In the genomic region with DNA sequence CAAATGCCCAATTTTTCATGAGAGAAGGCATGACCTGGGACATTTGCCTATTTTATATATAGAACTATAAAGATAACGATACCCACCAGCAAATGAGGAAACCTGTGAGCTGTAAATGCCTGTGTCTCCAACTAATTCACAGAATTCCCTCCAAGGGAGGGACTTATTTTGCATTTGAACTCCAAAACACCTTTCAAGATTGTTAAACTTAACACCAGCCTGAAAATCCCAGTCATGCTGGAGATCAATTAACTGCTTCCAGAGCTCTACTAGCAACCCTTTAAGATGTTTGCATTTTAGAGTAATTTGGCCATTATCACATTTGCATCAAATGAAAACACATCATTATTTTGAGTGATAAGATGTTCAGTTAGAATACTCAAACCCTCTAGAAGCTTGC, we compare ENCODE assay signal across 14 cellular contexts.
DNase-seq lines count a peak whose midpoint lies in the region; ATAC-seq and TF ChIP-seq lines count a peak whose summit lies in the region.
"Had no signal": no experiment of that assay in that cellular context is flagged by ENCODE, and none has a peak within 500 bp of the region (broad histone marks: within the 10 kb centered on the region; RNA-seq: fewer than 3 reads in every experiment).

No MANE protein-coding gene starts in this region.

- no peak overlapping the region for H3K27ac Mint-ChIP-seq in WTC11
- H3K27ac Mint-ChIP-seq: CD4-positive, CD25-positive, alpha-beta regulatory T cell; CD8-positive, alpha-beta T cell had no signal

- H2BK5ac ChIP-seq in mesendoderm (ENCODE audit: low read length), result no peak overlapping the region

- no peak overlapping the region for H3K23ac ChIP-seq in mesendoderm (ENCODE audit: low read length)

- H3K4me2 ChIP-seq in mesendoderm (ENCODE audit: low read length), result no peak overlapping the region

- H3K27ac ChIP-seq in HEK293 (ENCODE audit: extremely low read depth, low read depth, low read length) (no peak overlapping the region), mesendoderm (ENCODE audit: low read depth, low read length) (no peak overlapping the region)
- H3K27ac ChIP-seq: GM23248 had no signal

- no peak overlapping the region for H2AK5ac ChIP-seq in mesendoderm (ENCODE audit: low read length)

- peaks cover 6% of the 10 kb centered on the region for H3K36me3 Mint-ChIP-seq in WTC11
- H3K36me3 Mint-ChIP-seq: CD4-positive, CD25-positive, alpha-beta regulatory T cell; CD8-positive, alpha-beta T cell had no signal

- ATAC-seq in WTC11 (peak; percentile 52), HG03135 (IDR thresholded peaks at IDR 0.05; ENCODE audit: unreplicated experiment) (no peak), HG03045 (IDR thresholded peaks at IDR 0.05; ENCODE audit: unreplicated experiment) (no peak)
- ATAC-seq: CD8-positive, alpha-beta T cell had no signal

- WGBS in mesendoderm (ENCODE audit: extremely low coverage, insufficient coverage, low lambda C conversion rate), result no CpG with 5 or more reads among the region's 1 CpG

- no peak overlapping the region for H3K56ac ChIP-seq in mesendoderm (ENCODE audit: low read length)

- CTCF ChIA-PET in HEK293 (lab: Yijun Ruan, JAX) (interaction anchor here (0.8 kb wide), 1 partner anchor 126 kb away, joined by 3 read pairs; no protein-coding TSS in a partner anchor), WTC11 (lab: Charles Lee) (no interaction called here)

- POLR2A ChIA-PET in HEK293 (lab: Yijun Ruan, JAX), result no interaction called here
- POLR2A ChIA-PET in WTC11 (lab: Charles Lee), result no interaction called here

- H4K5ac ChIP-seq in mesendoderm (ENCODE audit: low read length), result no peak overlapping the region

- H3K36me3 ChIP-seq in HEK293 (ENCODE audit: control insufficient read depth in 2 of 2, insufficient read depth in 1 of 2, low read length in 2 of 2) (no peaks in the 10 kb centered on the region), mesendoderm (ENCODE audit: control insufficient read depth, insufficient read depth, low read length) (no peaks in the 10 kb centered on the region)
- H3K36me3 ChIP-seq: HAP-1 had no signal

- peaks cover 14% of the 10 kb centered on the region for H3K4me1 Mint-ChIP-seq in WTC11
- H3K4me1 Mint-ChIP-seq: CD4-positive, CD25-positive, alpha-beta regulatory T cell had no signal

- H3K27me3 ChIP-seq in mesendoderm (ENCODE audit: insufficient read depth, low read length, poor library complexity), result peaks cover 4% of the 10 kb centered on the region

- H2BK15ac ChIP-seq in mesendoderm (replicated peaks; ENCODE audit: low read depth), result no peak overlapping the region

- H3K27me3 Mint-ChIP-seq in WTC11 (ENCODE audit: low read depth), result no peaks in the 10 kb centered on the region
- H3K27me3 Mint-ChIP-seq: CD4-positive, CD25-positive, alpha-beta regulatory T cell had no signal

- no peak for TF ChIP-seq CTCF in HEK293 (tag by site-specific recombination; IDR thresholded peaks at IDR 0.05)
- TF ChIP-seq CTCF in WTC11 (IDR thresholded peaks at IDR 0.05), result no peak

- no peak overlapping the region for H3K4ac ChIP-seq in mesendoderm (ENCODE audit: low read depth, low read length)

- no peak overlapping the region for H2BK120ac ChIP-seq in mesendoderm (ENCODE audit: low read depth, low read length)

- H3K79me2 ChIP-seq in mesendoderm (ENCODE audit: control insufficient read depth, insufficient read depth, low read length), result no peaks in the 10 kb centered on the region

- H4K8ac ChIP-seq in mesendoderm (ENCODE audit: low read depth, low read length), result no peak overlapping the region

- no peaks in the 10 kb centered on the region for H3K79me1 ChIP-seq in mesendoderm (ENCODE audit: low read length)

- DNase-seq in WTC11 (ENCODE audit: low spot score), result no peak
- DNase-seq in mesendoderm, result peak; percentile 70
- no peak for DNase-seq in stimulated activated CD4-positive, alpha-beta T cell treated with anti-CD3 and anti-CD28 coated beads, Interleukin-2, amount 100 ng/mL, for 24 hours
- DNase-seq: C1 segment of cervical spinal cord; Caco-2; CD4-positive, CD25-positive, alpha-beta regulatory T cell; CD8-positive, alpha-beta T cell; DMS153; DND-41; GM23248 had no signal

- no peaks in the 10 kb centered on the region for H3K9me3 ChIP-seq in HEK293 (ENCODE audit: control insufficient read depth, insufficient read depth, low read depth, low read length)
- H3K9me3 ChIP-seq: Caco-2, HAP-1 had no signal

- H3K9me3 Mint-ChIP-seq in WTC11, result peaks cover 16% of the 10 kb centered on the region

- H3K4me3 ChIP-seq in HEK293 (ENCODE audit: low read depth, low read length) (no peak overlapping the region), mesendoderm (ENCODE audit: low read length) (no peak overlapping the region)
- H3K4me3 ChIP-seq: GM23248, HAP-1 had no signal

- no peak overlapping the region for H3K4me3 Mint-ChIP-seq in WTC11
- H3K4me3 Mint-ChIP-seq: CD4-positive, CD25-positive, alpha-beta regulatory T cell; CD8-positive, alpha-beta T cell had no signal

- no peak overlapping the region for H3K9ac ChIP-seq in mesendoderm (ENCODE audit: low read length)
- H3K9ac ChIP-seq: GM23248 had no signal

- H3K4me1 ChIP-seq in HEK293 (ENCODE audit: control insufficient read depth, insufficient read depth, low read length), result no peaks in the 10 kb centered on the region
- no peaks in the 10 kb centered on the region for H3K4me1 ChIP-seq in mesendoderm (ENCODE audit: control insufficient read depth, low read depth, low read length)
- H3K4me1 ChIP-seq: Caco-2, HAP-1 had no signal

- H3K18ac ChIP-seq in mesendoderm (ENCODE audit: low read length), result no peak overlapping the region

TF ChIP-seq in HEK293, 187 proteins besides CTCF, POLR2A, EP300 and RAD21:
- TF ChIP-seq FEZF1 (tag by site-specific recombination; IDR thresholded peaks at IDR 0.05), result peak; percentile 40; the same call in 1 of the 2 replicates
- TF ChIP-seq ZNF184 (tag by site-specific recombination; IDR thresholded peaks at IDR 0.05), result no peak
- TF ChIP-seq ZNF768 (tag by site-specific recombination; IDR thresholded peaks at IDR 0.05), result no peak
TF ChIP-seq in HEK293: peak in this region for 1.

TF ChIP-seq in WTC11, 78 proteins besides CTCF, POLR2A, EP300 and RAD21 (continues in another document):
- TF ChIP-seq CBFB (CRISPR knock-in tag; IDR thresholded peaks at IDR 0.05; ENCODE audit: low read depth) (no peak), EMX1 (CRISPR knock-in tag; IDR thresholded peaks at IDR 0.05) (no peak)
- TF ChIP-seq, protein P1, sequence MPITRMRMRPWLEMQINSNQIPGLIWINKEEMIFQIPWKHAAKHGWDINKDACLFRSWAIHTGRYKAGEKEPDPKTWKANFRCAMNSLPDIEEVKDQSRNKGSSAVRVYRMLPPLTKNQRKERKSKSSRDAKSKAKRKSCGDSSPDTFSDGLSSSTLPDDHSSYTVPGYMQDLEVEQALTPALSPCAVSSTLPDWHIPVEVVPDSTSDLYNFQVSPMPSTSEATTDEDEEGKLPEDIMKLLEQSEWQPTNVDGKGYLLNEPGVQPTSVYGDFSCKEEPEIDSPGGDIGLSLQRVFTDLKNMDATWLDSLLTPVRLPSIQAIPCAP (CRISPR knock-in tag; IDR thresholded peaks at IDR 0.05), result no peak
- TF ChIP-seq, protein P2, sequence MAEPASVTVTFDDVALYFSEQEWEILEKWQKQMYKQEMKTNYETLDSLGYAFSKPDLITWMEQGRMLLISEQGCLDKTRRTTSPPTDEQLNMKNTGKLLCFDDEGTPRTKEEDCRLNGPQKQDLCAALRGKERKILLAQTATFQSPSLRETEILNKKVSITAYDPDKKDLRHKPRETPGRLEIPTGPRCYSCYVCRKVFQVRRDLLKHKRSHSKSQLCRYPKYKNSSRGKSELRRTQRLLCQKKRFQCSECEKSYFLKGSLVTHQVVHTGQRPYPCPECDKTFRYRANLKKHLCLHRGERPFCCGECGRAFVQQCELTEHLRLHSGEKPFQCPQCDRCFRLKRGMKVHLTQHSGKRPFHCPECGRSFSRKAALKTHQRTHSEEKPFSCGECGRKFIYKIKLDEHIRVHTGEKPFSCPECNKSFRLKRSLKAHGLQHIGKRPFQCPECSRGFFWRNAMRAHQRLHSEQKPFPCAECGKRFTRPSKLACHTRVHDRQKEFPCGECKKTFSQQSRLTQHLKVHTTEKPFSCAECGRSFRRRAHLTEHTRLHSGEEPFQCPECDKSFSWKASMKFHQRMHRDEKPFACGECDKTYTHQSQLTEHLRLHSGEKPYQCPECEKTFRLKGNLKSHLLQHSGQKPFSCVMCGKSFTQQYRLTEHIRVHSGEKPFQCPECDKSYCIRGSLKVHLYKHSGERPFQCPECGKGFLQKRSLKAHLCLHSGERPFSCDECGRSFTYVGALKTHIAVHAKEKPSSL (CRISPR knock-in tag; conservative IDR thresholded peaks at IDR 0.05), result no peak
- TF ChIP-seq, protein P3, sequence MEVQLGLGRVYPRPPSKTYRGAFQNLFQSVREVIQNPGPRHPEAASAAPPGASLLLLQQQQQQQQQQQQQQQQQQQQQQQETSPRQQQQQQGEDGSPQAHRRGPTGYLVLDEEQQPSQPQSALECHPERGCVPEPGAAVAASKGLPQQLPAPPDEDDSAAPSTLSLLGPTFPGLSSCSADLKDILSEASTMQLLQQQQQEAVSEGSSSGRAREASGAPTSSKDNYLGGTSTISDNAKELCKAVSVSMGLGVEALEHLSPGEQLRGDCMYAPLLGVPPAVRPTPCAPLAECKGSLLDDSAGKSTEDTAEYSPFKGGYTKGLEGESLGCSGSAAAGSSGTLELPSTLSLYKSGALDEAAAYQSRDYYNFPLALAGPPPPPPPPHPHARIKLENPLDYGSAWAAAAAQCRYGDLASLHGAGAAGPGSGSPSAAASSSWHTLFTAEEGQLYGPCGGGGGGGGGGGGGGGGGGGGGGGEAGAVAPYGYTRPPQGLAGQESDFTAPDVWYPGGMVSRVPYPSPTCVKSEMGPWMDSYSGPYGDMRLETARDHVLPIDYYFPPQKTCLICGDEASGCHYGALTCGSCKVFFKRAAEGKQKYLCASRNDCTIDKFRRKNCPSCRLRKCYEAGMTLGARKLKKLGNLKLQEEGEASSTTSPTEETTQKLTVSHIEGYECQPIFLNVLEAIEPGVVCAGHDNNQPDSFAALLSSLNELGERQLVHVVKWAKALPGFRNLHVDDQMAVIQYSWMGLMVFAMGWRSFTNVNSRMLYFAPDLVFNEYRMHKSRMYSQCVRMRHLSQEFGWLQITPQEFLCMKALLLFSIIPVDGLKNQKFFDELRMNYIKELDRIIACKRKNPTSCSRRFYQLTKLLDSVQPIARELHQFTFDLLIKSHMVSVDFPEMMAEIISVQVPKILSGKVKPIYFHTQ (CRISPR knock-in tag; IDR thresholded peaks at IDR 0.05), result no peak
- TF ChIP-seq, protein P4, sequence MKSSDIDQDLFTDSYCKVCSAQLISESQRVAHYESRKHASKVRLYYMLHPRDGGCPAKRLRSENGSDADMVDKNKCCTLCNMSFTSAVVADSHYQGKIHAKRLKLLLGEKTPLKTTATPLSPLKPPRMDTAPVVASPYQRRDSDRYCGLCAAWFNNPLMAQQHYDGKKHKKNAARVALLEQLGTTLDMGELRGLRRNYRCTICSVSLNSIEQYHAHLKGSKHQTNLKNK (CRISPR knock-in tag; IDR thresholded peaks at IDR 0.05), result no peak
- TF ChIP-seq, protein P5, sequence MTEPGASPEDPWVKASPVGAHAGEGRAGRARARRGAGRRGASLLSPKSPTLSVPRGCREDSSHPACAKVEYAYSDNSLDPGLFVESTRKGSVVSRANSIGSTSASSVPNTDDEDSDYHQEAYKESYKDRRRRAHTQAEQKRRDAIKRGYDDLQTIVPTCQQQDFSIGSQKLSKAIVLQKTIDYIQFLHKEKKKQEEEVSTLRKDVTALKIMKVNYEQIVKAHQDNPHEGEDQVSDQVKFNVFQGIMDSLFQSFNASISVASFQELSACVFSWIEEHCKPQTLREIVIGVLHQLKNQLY (CRISPR knock-in tag; IDR thresholded peaks at IDR 0.05), result no peak
